ENCODE assay signal across 13 cellular contexts in genomic region chr11:130598433-130598832, GRCh38.
A peak's percentile ranks its signal among the peaks of the same experiment; 100 is the strongest.
DNase-seq lines count a peak whose midpoint lies in the region; ATAC-seq and TF ChIP-seq lines count a peak whose summit lies in the region.
"Had no signal": no experiment of that assay in that cellular context is flagged by ENCODE, and none has a peak within 500 bp of the region (broad histone marks: within the 10 kb centered on the region; RNA-seq: fewer than 3 reads in every experiment).

No MANE protein-coding gene starts in this region.

- H2BK5ac ChIP-seq in IMR-90 (ENCODE audit: low read depth, low read length, poor library complexity, severe bottlenecking) (no peak overlapping the region), mesendoderm (ENCODE audit: low read length) (no peak overlapping the region)

- H3K36me3 Mint-ChIP-seq in endodermal cell (ENCODE audit: low read depth), result peaks cover 4% of the 10 kb centered on the region
- H3K36me3 Mint-ChIP-seq: CD4-positive, CD25-positive, alpha-beta regulatory T cell; CD8-positive, alpha-beta T cell had no signal

- H3K4me3 Mint-ChIP-seq in endodermal cell, result no peak overlapping the region
- H3K4me3 Mint-ChIP-seq: CD4-positive, CD25-positive, alpha-beta regulatory T cell; CD8-positive, alpha-beta T cell had no signal

- H3K4ac ChIP-seq in IMR-90 (ENCODE audit: low read depth, low read length), result no peak overlapping the region
- H3K4ac ChIP-seq in mesendoderm (ENCODE audit: low read depth, low read length), result no peak overlapping the region

- H4K5ac ChIP-seq in IMR-90 (ENCODE audit: low read depth, low read length), result no peak overlapping the region
- no peak overlapping the region for H4K5ac ChIP-seq in mesendoderm (ENCODE audit: low read length)

- CTCF ChIA-PET in IMR-90 (lab: Yijun Ruan, JAX), result no interaction called here

- intact Hi-C loops in IMR-90 (cut with micrococcal nuclease), result no loop called here
- intact Hi-C loops in posterior vena cava (cut with DNase I), result loop anchor here in 1 of 2 donors (1.0 kb wide), 1 partner anchor 12 kb away; no protein-coding TSS in a partner anchor
- intact Hi-C loops in body of pancreas (cut with DNase I), result no loop called here

- H3K79me1 ChIP-seq in IMR-90 (ENCODE audit: low read depth in 1 of 2, low read length in 2 of 2), result no peaks in the 10 kb centered on the region
- H3K79me1 ChIP-seq in mesendoderm (ENCODE audit: low read length), result no peaks in the 10 kb centered on the region

- peaks cover 20% of the 10 kb centered on the region for H3K9me1 ChIP-seq in IMR-90 (ENCODE audit: insufficient read depth, low read length)

- H3K9me3 Mint-ChIP-seq in endodermal cell, result peaks cover 19% of the 10 kb centered on the region
- H3K9me3 Mint-ChIP-seq: CD4-positive, CD25-positive, alpha-beta regulatory T cell; CD8-positive, alpha-beta T cell had no signal

- H3K23ac ChIP-seq in IMR-90 (ENCODE audit: low read depth, low read length), result no peak overlapping the region
- H3K23ac ChIP-seq in mesendoderm (ENCODE audit: low read length), result no peak overlapping the region

- no peak for DNase-seq in IMR-90
- peak; percentile 45 for DNase-seq in endodermal cell
- DNase-seq in mesendoderm, result no peak
- no peak for DNase-seq in KBM-7
- DNase-seq in posterior vena cava (ENCODE audit: low spot score), result no peak
- no peak for DNase-seq in body of pancreas
- DNase-seq: Caco-2; CD4-positive, CD25-positive, alpha-beta regulatory T cell; CD8-positive, alpha-beta T cell; DMS153; DND-41; HCEC 1CT had no signal

- H3K36me3 ChIP-seq in IMR-90 (ENCODE audit: control insufficient read depth, insufficient read depth, low read length) (no peaks in the 10 kb centered on the region), endodermal cell (ENCODE audit: control insufficient read depth, insufficient read depth, low read length) (no peaks in the 10 kb centered on the region), mesendoderm (ENCODE audit: control insufficient read depth, insufficient read depth, low read length) (no peaks in the 10 kb centered on the region), body of pancreas (replicated peaks in 1 of 2; ENCODE audit: insufficient read depth in 1 of 2, low read depth in 2 of 2) (no peaks in the 10 kb centered on the region)

- dilution Hi-C loops in IMR-90 (cut with HindIII; ENCODE audit: low sequenced_read_pairs, unreplicated experiment), result no loop called here

- H3K4me2 ChIP-seq in IMR-90 (ENCODE audit: low read depth, low read length) (no peak overlapping the region), mesendoderm (ENCODE audit: low read length) (no peak overlapping the region)

- TF ChIP-seq POLR2A in IMR-90 (IDR thresholded peaks at IDR 0.05; ENCODE audit: low read depth, low read length) (no peak), body of pancreas (IDR thresholded peaks at IDR 0.05) (no peak)

- peak overlapping the region; percentile 20; the same call in 1 of the 2 replicates for H2AK5ac ChIP-seq in IMR-90 (ENCODE audit: low read depth, low read length)
- H2AK5ac ChIP-seq in mesendoderm (ENCODE audit: low read length), result no peak overlapping the region

- no peak overlapping the region for H3K27ac Mint-ChIP-seq in endodermal cell
- H3K27ac Mint-ChIP-seq: CD4-positive, CD25-positive, alpha-beta regulatory T cell; CD8-positive, alpha-beta T cell had no signal

- POLR2A ChIA-PET in IMR-90 (lab: Charles Lee; ENCODE audit: unreplicated experiment), result no interaction called here

- in situ Hi-C loops in IMR-90 (cut with MboI; ENCODE audit: low sequenced_read_pairs) (no loop called here), KBM-7 (cut with MboI; ENCODE audit: low pct_unique_long_range_greater_than_20kb, low sequenced_read_pairs) (no loop called here)

- H4K20me1 ChIP-seq in IMR-90 (ENCODE audit: insufficient read depth, low read length), result no peaks in the 10 kb centered on the region

- H2BK120ac ChIP-seq in IMR-90 (ENCODE audit: low read depth, low read length) (no peak overlapping the region), mesendoderm (ENCODE audit: low read depth, low read length) (no peak overlapping the region)

- no peak for ATAC-seq in IMR-90 (ENCODE audit: low read depth)
- ATAC-seq in body of pancreas, result no peak
- ATAC-seq: CD8-positive, alpha-beta T cell had no signal

- no peak overlapping the region for H2BK20ac ChIP-seq in IMR-90 (ENCODE audit: low read depth, low read length)

- H3K4me1 ChIP-seq in IMR-90 (ENCODE audit: control insufficient read depth, insufficient read depth, low read length) (peaks cover 13% of the 10 kb centered on the region), endodermal cell (ENCODE audit: control insufficient read depth, insufficient read depth, low read length) (peaks cover 2% of the 10 kb centered on the region), mesendoderm (ENCODE audit: control insufficient read depth, low read depth, low read length) (peaks cover 1% of the 10 kb centered on the region), body of pancreas (no peaks in the 10 kb centered on the region)
- H3K4me1 ChIP-seq: Caco-2 had no signal

- H3K18ac ChIP-seq in IMR-90 (ENCODE audit: low read depth, low read length), result no peak overlapping the region
- H3K18ac ChIP-seq in mesendoderm (ENCODE audit: low read length), result peak overlapping the region; percentile 6

- H3K4me3 ChIP-seq in IMR-90 (ENCODE audit: insufficient read depth, low read depth, low read length) (no peak overlapping the region), endodermal cell (ENCODE audit: low read length) (no peak overlapping the region), mesendoderm (ENCODE audit: low read length) (no peak overlapping the region), body of pancreas (no peak overlapping the region)
- H3K4me3 ChIP-seq: GM23248 had no signal

- H3K79me2 ChIP-seq in mesendoderm (ENCODE audit: control insufficient read depth, insufficient read depth, low read length), result no peaks in the 10 kb centered on the region

- no peak for TF ChIP-seq RAD21 in IMR-90 (IDR thresholded peaks at IDR 0.05; ENCODE audit: low read length)

- H3K27ac ChIP-seq in IMR-90 (ENCODE audit: insufficient read depth, low read length), result no peak overlapping the region
- no peak overlapping the region for H3K27ac ChIP-seq in endodermal cell (ENCODE audit: low read depth, low read length)
- H3K27ac ChIP-seq in mesendoderm (ENCODE audit: low read depth, low read length), result no peak overlapping the region
- H3K27ac ChIP-seq in body of pancreas, result no peak overlapping the region
- H3K27ac ChIP-seq: GM23248 had no signal

- no peak overlapping the region for H4K8ac ChIP-seq in IMR-90 (ENCODE audit: low read depth in 2 of 2, low read length in 2 of 2)
- H4K8ac ChIP-seq in mesendoderm (ENCODE audit: low read depth, low read length), result no peak overlapping the region

- no peak overlapping the region for H4K91ac ChIP-seq in IMR-90 (ENCODE audit: insufficient read depth, low read depth, low read length)

- TF ChIP-seq CTCF in IMR-90 (conservative IDR thresholded peaks at IDR 0.05; ENCODE audit: low read depth, low read length), result no peak
- no peak for TF ChIP-seq CTCF in endodermal cell (conservative IDR thresholded peaks at IDR 0.05)
- no peak for TF ChIP-seq CTCF in body of pancreas (IDR thresholded peaks at IDR 0.05)

- H3K9ac ChIP-seq in IMR-90 (ENCODE audit: low read depth, low read length) (no peak overlapping the region), endodermal cell (ENCODE audit: extremely low read depth, low read length, poor library complexity, severe bottlenecking) (no peak overlapping the region), mesendoderm (ENCODE audit: low read length) (no peak overlapping the region)
- H3K9ac ChIP-seq: GM23248 had no signal

- H3K27me3 ChIP-seq in IMR-90 (ENCODE audit: control insufficient read depth, insufficient read depth, low read length) (peaks cover 2% of the 10 kb centered on the region; the same call in 1 of the 2 replicates), endodermal cell (ENCODE audit: control insufficient read depth, insufficient read depth, low read length, poor library complexity, severe bottlenecking) (no peaks in the 10 kb centered on the region), mesendoderm (ENCODE audit: insufficient read depth, low read length, poor library complexity) (no peaks in the 10 kb centered on the region), body of pancreas (no peaks in the 10 kb centered on the region)

- no peak overlapping the region for H3K14ac ChIP-seq in IMR-90 (replicated peaks; ENCODE audit: low read depth, low read length)

- WGBS in IMR-90 (ENCODE audit: extremely low coverage in 2 of 2, insufficient read length in 1 of 2), 2 experiments, result 100% methylated on average over 4 of the region's 25 CpGs; no CpG with 5 or more reads in 1 of the 2 experiments
- WGBS in endodermal cell (ENCODE audit: insufficient coverage in 1 of 2, insufficient read length in 1 of 2), 2 experiments, result 94 to 97% methylated on average over 22 to 25 of the region's 25 CpGs
- WGBS in mesendoderm (ENCODE audit: extremely low coverage, insufficient coverage, low lambda C conversion rate), result no CpG with 5 or more reads among the region's 25 CpGs
- 91% methylated on average over 23 to 25 of the region's 25 CpGs for WGBS in body of pancreas, 2 donors

- no peak overlapping the region for H2AK9ac ChIP-seq in IMR-90 (replicated peaks; ENCODE audit: low read depth, low read length, poor library complexity)

- H2BK15ac ChIP-seq in IMR-90 (ENCODE audit: low read depth, low read length) (no peak overlapping the region), mesendoderm (replicated peaks; ENCODE audit: low read depth) (no peak overlapping the region)

- BruUV-seq in IMR-90 (replicated peaks; lab: Mats Ljungman, UMichigan), result no TSS peak

- H3K9me3 ChIP-seq in IMR-90 (ENCODE audit: control insufficient read depth, insufficient read depth, low read length) (no peaks in the 10 kb centered on the region), endodermal cell (ENCODE audit: control insufficient read depth, low read length) (no peaks in the 10 kb centered on the region), body of pancreas (no peaks in the 10 kb centered on the region)
- H3K9me3 ChIP-seq: Caco-2 had no signal

- H2AFZ ChIP-seq in IMR-90 (replicated peaks; ENCODE audit: low read length, poor library complexity), result no peak overlapping the region
- H2AFZ ChIP-seq: GM23248 had no signal

- no peaks in the 10 kb centered on the region for H3K27me3 Mint-ChIP-seq in endodermal cell (ENCODE audit: insufficient read depth)
- H3K27me3 Mint-ChIP-seq: CD4-positive, CD25-positive, alpha-beta regulatory T cell had no signal

- H3K4me1 Mint-ChIP-seq in endodermal cell, result peaks cover 17% of the 10 kb centered on the region
- H3K4me1 Mint-ChIP-seq: CD4-positive, CD25-positive, alpha-beta regulatory T cell had no signal

- H3K56ac ChIP-seq in IMR-90 (ENCODE audit: extremely low read depth, insufficient read depth, low read length) (no peak overlapping the region), mesendoderm (ENCODE audit: low read length) (no peak overlapping the region)

TF ChIP-seq in IMR-90, 13 proteins besides CTCF, POLR2A, EP300 and RAD21 (continues in another document):
- TF ChIP-seq MXI1 (IDR thresholded peaks at IDR 0.05; ENCODE audit: borderline replicate concordance, low read depth, low read length) (no peak), BHLHE40 (IDR thresholded peaks at IDR 0.05; ENCODE audit: low read depth, low read length) (no peak), FOS (IDR thresholded peaks at IDR 0.05; ENCODE audit: low read depth, low read length) (no peak), RCOR1 (IDR thresholded peaks at IDR 0.05; ENCODE audit: insufficient replicate concordance, low read length) (no peak), MAZ (IDR thresholded peaks at IDR 0.05; ENCODE audit: borderline replicate concordance, low read depth, low read length) (no peak)
